ENCODE assay signal across 11 cellular contexts in the genomic region with DNA sequence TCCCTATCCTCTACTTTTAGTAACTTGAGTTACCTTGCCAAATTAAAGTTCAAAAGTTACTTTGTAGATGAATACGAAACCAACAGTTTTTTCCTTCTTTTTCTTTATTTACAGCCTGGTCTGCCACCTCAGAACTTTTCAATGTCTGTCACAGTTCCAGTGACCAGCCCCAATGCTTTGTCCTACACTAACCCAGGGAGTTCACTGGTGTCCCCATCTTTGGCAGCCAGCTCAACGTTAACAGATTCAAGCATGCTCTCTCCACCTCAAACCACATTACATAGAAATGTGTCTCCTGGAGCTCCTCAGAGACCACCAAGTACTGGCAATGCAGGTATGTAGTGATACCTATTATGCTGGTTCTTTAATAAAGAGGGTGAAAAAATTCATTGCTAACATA. TPM values are rescaled to one million over a fixed set of nuclear protein-coding genes. Genes with fewer than 3 reads are reported as not detected.
DNase-seq lines count a peak whose midpoint lies in the region; ATAC-seq and TF ChIP-seq lines count a peak whose summit lies in the region.
"Had no signal": no experiment of that assay in that cellular context is flagged by ENCODE, and none has a peak within 500 bp of the region (broad histone marks: within the 10 kb centered on the region; RNA-seq: fewer than 3 reads in every experiment).

No MANE protein-coding gene starts in this region.

- no peak overlapping the region for H3K4me3 ChIP-seq in left ventricle myocardium inferior
- H3K4me3 ChIP-seq in spleen = no peak overlapping the region
- no peak overlapping the region for H3K4me3 ChIP-seq in prostate gland
- H3K4me3 ChIP-seq: BLaER1 had no signal

- no peak for TF ChIP-seq POLR2A in spleen (IDR thresholded peaks at IDR 0.05)
- no peak for TF ChIP-seq POLR2A in prostate gland (IDR thresholded peaks at IDR 0.05)

- no peak overlapping the region for H3K4me3 Mint-ChIP-seq in WTC11
- H3K4me3 Mint-ChIP-seq: HFFc6 had no signal

- no peak for ATAC-seq in Right ventricle myocardium inferior
- ATAC-seq in WTC11 = no peak
- peak; percentile 83 for ATAC-seq in left lobe of liver
- ATAC-seq in GM21786 (IDR thresholded peaks at IDR 0.05; ENCODE audit: unreplicated experiment) = no peak

- CTCF ChIA-PET in WTC11 (lab: Charles Lee) = no interaction called here

- H3K27me3 Mint-ChIP-seq in WTC11 (ENCODE audit: low read depth) = no peaks in the 10 kb centered on the region

- WGBS in spleen, 5 donors = 85 to 93% (median 91%) methylated on average over 2 of the region's 2 CpGs
- WGBS in prostate gland = 78% methylated on average over 2 of the region's 2 CpGs

- H3K36me3 Mint-ChIP-seq in WTC11 = peaks cover 46% of the 10 kb centered on the region

- H3K27ac ChIP-seq in left ventricle myocardium inferior (replicated peaks) = peak overlapping the region; percentile 34
- no peak overlapping the region for H3K27ac ChIP-seq in spleen
- no peak overlapping the region for H3K27ac ChIP-seq in prostate gland
- H3K27ac ChIP-seq: BLaER1 had no signal

- H3K27ac Mint-ChIP-seq in WTC11 = 0 out of 2 replicates have a peak overlapping the region, but pooled peaks have one; percentile 21
- H3K27ac Mint-ChIP-seq: HFFc6 had no signal

- no peak for TF ChIP-seq CTCF in left ventricle myocardium inferior (IDR thresholded peaks at IDR 0.05; ENCODE audit: borderline replicate concordance)
- TF ChIP-seq CTCF in WTC11 (IDR thresholded peaks at IDR 0.05) = no peak
- TF ChIP-seq CTCF in spleen (IDR thresholded peaks at IDR 0.05 in 8 of 11, conservative IDR thresholded peaks at IDR 0.05 in 3 of 11) = no peak
- TF ChIP-seq CTCF in prostate gland (IDR thresholded peaks at IDR 0.05) = no peak

- H3K9me3 Mint-ChIP-seq in WTC11 = no peaks in the 10 kb centered on the region
- H3K9me3 Mint-ChIP-seq: HFFc6 had no signal

- POLR2A ChIA-PET in WTC11 (lab: Charles Lee) = no interaction called here

- H3K4me1 ChIP-seq in left ventricle myocardium inferior (peaks cover 70% of the 10 kb centered on the region), spleen (no peaks in the 10 kb centered on the region), prostate gland (replicated peaks) (no peaks in the 10 kb centered on the region)
- H3K4me1 ChIP-seq: BLaER1 had no signal

- H3K27me3 ChIP-seq in left ventricle myocardium inferior (ENCODE audit: low read depth) = no peaks in the 10 kb centered on the region
- no peaks in the 10 kb centered on the region for H3K27me3 ChIP-seq in spleen (replicated peaks in 1 of 7)
- no peaks in the 10 kb centered on the region for H3K27me3 ChIP-seq in prostate gland (replicated peaks; ENCODE audit: insufficient read depth)
- H3K27me3 ChIP-seq: BLaER1 had no signal

- intact Hi-C loops in left ventricle myocardium inferior (cut with micrococcal nuclease) (no loop called here), Right ventricle myocardium inferior (cut with DNase I) (no loop called here), spleen (cut with DNase I; ENCODE audit: low total_unique reads) (no loop called here), prostate gland (cut with DNase I) (no loop called here)

- peaks cover 65% of the 10 kb centered on the region for H3K36me3 ChIP-seq in left ventricle myocardium inferior
- H3K36me3 ChIP-seq in spleen = peaks cover 0 to 90% (median 59%) of the 10 kb centered on the region in 6 donors
- H3K36me3 ChIP-seq in prostate gland = peaks cover 0 to 3% of the 10 kb centered on the region in 2 donors

- DNase-seq in left ventricle myocardium inferior (no peak), Right ventricle myocardium inferior (ENCODE audit: missing footprints) (no peak), WTC11 (ENCODE audit: low spot score) (no peak), left lobe of liver (ENCODE audit: low spot score) (no peak), spleen (no peak), prostate gland (ENCODE audit: low spot score) (no peak)
- DNase-seq: DMS 273 treated with DMSO at 0.1 percent for 48 hours, HCEC 1CT, HFFc6 had no signal

- H3K9me3 ChIP-seq in left ventricle myocardium inferior (replicated peaks) (no peaks in the 10 kb centered on the region), spleen (no peaks in the 10 kb centered on the region), prostate gland (no peaks in the 10 kb centered on the region)
- H3K9me3 ChIP-seq: BLaER1 had no signal

- H3K4me1 Mint-ChIP-seq in WTC11 = no peaks in the 10 kb centered on the region

TF ChIP-seq in WTC11, 78 proteins besides CTCF, POLR2A, EP300 and RAD21 (continues in another document):
- TF ChIP-seq OVOL2 (CRISPR knock-in tag; IDR thresholded peaks at IDR 0.05; ENCODE audit: borderline replicate concordance) = no peak
- TF ChIP-seq CREM (CRISPR knock-in tag; IDR thresholded peaks at IDR 0.05) = no peak
- TF ChIP-seq ZNF532 (CRISPR knock-in tag; IDR thresholded peaks at IDR 0.05; ENCODE audit: borderline replicate concordance) = no peak
- no peak for TF ChIP-seq FOXK1 (CRISPR knock-in tag; IDR thresholded peaks at IDR 0.05)
- TF ChIP-seq, protein P1, sequence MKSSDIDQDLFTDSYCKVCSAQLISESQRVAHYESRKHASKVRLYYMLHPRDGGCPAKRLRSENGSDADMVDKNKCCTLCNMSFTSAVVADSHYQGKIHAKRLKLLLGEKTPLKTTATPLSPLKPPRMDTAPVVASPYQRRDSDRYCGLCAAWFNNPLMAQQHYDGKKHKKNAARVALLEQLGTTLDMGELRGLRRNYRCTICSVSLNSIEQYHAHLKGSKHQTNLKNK (CRISPR knock-in tag; IDR thresholded peaks at IDR 0.05) = no peak
- TF ChIP-seq EMX1 (CRISPR knock-in tag; IDR thresholded peaks at IDR 0.05) = no peak
- no peak for TF ChIP-seq NFE2L1 (CRISPR knock-in tag; IDR thresholded peaks at IDR 0.05)
- TF ChIP-seq ATF2 (CRISPR knock-in tag; IDR thresholded peaks at IDR 0.05; ENCODE audit: borderline replicate concordance, low read depth) = no peak
- TF ChIP-seq ERG (CRISPR knock-in tag; IDR thresholded peaks at IDR 0.05) = no peak
- TF ChIP-seq CBFB (CRISPR knock-in tag; IDR thresholded peaks at IDR 0.05; ENCODE audit: low read depth) = no peak
- TF ChIP-seq SOX15 (CRISPR knock-in tag; IDR thresholded peaks at IDR 0.05) = no peak
- no peak for TF ChIP-seq ATF1 (CRISPR knock-in tag; IDR thresholded peaks at IDR 0.05)
- TF ChIP-seq CREB1 (CRISPR knock-in tag; IDR thresholded peaks at IDR 0.05) = no peak
- no peak for TF ChIP-seq ELF4 (CRISPR knock-in tag; IDR thresholded peaks at IDR 0.05; ENCODE audit: low read depth)

RNA-seq across cellular contexts. Expression of gene LYSMD4, which starts 59.0 kb away (rescaled TPM):
- 9.8 TPM for total RNA-seq in left ventricle myocardium inferior
- 9.3 TPM for total RNA-seq in Right ventricle myocardium inferior
- 14.1 to 15.3 TPM (median 14.9 TPM) in 3 replicates for total RNA-seq in WTC11 (2021)
- total RNA-seq in left lobe of liver = 3.3 TPM
- 10 to 100 TPM in 1 of 7 donors, 1 to 10 TPM in 6; 5.4 to 13.3 (median 7.6) TPM for total RNA-seq in spleen
- 1 to 10 TPM; 2.5 to 5.7 (median 4.8) TPM for polyA plus RNA-seq in spleen
- 10 to 100 TPM in 1 of 2 donors, 1 to 10 TPM in 1; 2.7 to 21.1 TPM for total RNA-seq in prostate gland
